ENCODE assay signal across 24 cellular contexts in genomic region chr6:1464796-1465348, GRCh38.
"Had no signal": no experiment of that assay in that cellular context is flagged by ENCODE, and none has a peak within 500 bp of the region (broad histone marks: within the 10 kb centered on the region; RNA-seq: fewer than 3 reads in every experiment).

No MANE protein-coding gene starts in this region.

- H3K36me3 ChIP-seq: colonic mucosa, gastroesophageal sphincter, heart left ventricle, left lung, right atrium auricular region, tibial nerve, uterus had no signal

- H3K27ac ChIP-seq: body of pancreas, colonic mucosa, gastroesophageal sphincter, heart left ventricle, left lung, right atrium auricular region, skin epidermis, tibial nerve, uterus had no signal

- FAIRE-seq: TTC549 had no signal

- H3K36me3 Mint-ChIP-seq: activated CD8-positive, alpha-beta memory T cell treated with anti-CD3 and anti-CD28 coated beads, Interleukin-2, amount 10 ng/mL, durations not matched to agents 7 days and 5 days; activated naive CD8-positive, alpha-beta T cell treated with anti-CD3 and anti-CD28 coated beads, Interleukin-2, amount 10 ng/mL, durations not matched to agents 7 days and 5 days; WTC11 had no signal

- H3K4me3 ChIP-seq: body of pancreas, colonic mucosa, gastroesophageal sphincter, heart left ventricle, left lung, right atrium auricular region, skin epidermis, tibial nerve, uterus had no signal

- H3K9me3 ChIP-seq: body of pancreas, colonic mucosa, gastroesophageal sphincter, heart left ventricle, left lung, right atrium auricular region, tibial nerve, uterus had no signal

- H3K27ac Mint-ChIP-seq: activated CD4-positive, alpha-beta T cell treated with anti-CD3 and anti-CD28 coated beads for 36 hours; activated CD8-positive, alpha-beta memory T cell treated with anti-CD3 and anti-CD28 coated beads, Interleukin-2, amount 10 ng/mL, durations not matched to agents 7 days and 5 days; activated naive CD8-positive, alpha-beta T cell treated with anti-CD3 and anti-CD28 coated beads, Interleukin-2, amount 10 ng/mL, durations not matched to agents 7 days and 5 days; activated T-helper 17 cell treated with anti-CD3 and anti-CD28 coated beads, Interleukin-2, amount 50 U/mL, for 72 hours; stimulated activated naive CD8-positive, alpha-beta T cell treated with anti-CD3 and anti-CD28 coated beads, Interleukin-15, Interleukin-2, amounts not matched to agents 100 ng/mL and 50 ng/mL, for 24 hours; T-helper 2 cell treated with Interferon-gamma antibody and Interleukin-4, amounts not matched to agents 5 μg/mL and 100 μg/mL, for 36 hours had no signal

- DNase-seq: activated CD4-positive, alpha-beta T cell treated with anti-CD3 and anti-CD28 coated beads for 36 hours; activated CD4-positive, alpha-beta T cell treated with anti-CD3 and anti-CD28 coated beads, Interleukin-2, amount 50 U/mL, for 48 hours; activated CD8-positive, alpha-beta memory T cell treated with anti-CD3 and anti-CD28 coated beads, Interleukin-2, amount 10 ng/mL, durations not matched to agents 7 days and 5 days; activated naive CD4-positive, alpha-beta T cell; activated naive CD8-positive, alpha-beta T cell treated with anti-CD3 and anti-CD28 coated beads, Interleukin-2, amount 10 ng/mL, durations not matched to agents 7 days and 5 days; amygdala; body of pancreas; colonic mucosa; heart left ventricle; left lung; stimulated activated CD4-positive, alpha-beta T cell treated with anti-CD3 and anti-CD28 coated beads, Interleukin-15, amount 100 ng/mL, for 24 hours; stimulated activated CD4-positive, alpha-beta T cell treated with anti-CD3 and anti-CD28 coated beads, Interleukin-2, amount 100 ng/mL, for 48 hours; uterus had no signal

- H3K4me3 Mint-ChIP-seq: activated CD4-positive, alpha-beta T cell treated with anti-CD3 and anti-CD28 coated beads for 36 hours; activated CD8-positive, alpha-beta memory T cell treated with anti-CD3 and anti-CD28 coated beads, Interleukin-2, amount 10 ng/mL, durations not matched to agents 7 days and 5 days; activated naive CD8-positive, alpha-beta T cell treated with anti-CD3 and anti-CD28 coated beads, Interleukin-2, amount 10 ng/mL, durations not matched to agents 7 days and 5 days; activated T-helper 17 cell treated with anti-CD3 and anti-CD28 coated beads, Interleukin-2, amount 50 U/mL, for 72 hours; central memory CD8-positive, alpha-beta T cell; neural crest cell; stimulated activated naive CD8-positive, alpha-beta T cell treated with anti-CD3 and anti-CD28 coated beads, Interleukin-15, Interleukin-2, amounts not matched to agents 100 ng/mL and 50 ng/mL, for 24 hours; T-helper 2 cell treated with Interferon-gamma antibody and Interleukin-4, amounts not matched to agents 5 μg/mL and 100 μg/mL, for 36 hours; WTC11 had no signal

- H3K4me1 Mint-ChIP-seq: activated CD4-positive, alpha-beta T cell treated with anti-CD3 and anti-CD28 coated beads for 36 hours; activated CD8-positive, alpha-beta memory T cell treated with anti-CD3 and anti-CD28 coated beads, Interleukin-2, amount 10 ng/mL, durations not matched to agents 7 days and 5 days; activated naive CD8-positive, alpha-beta T cell treated with anti-CD3 and anti-CD28 coated beads, Interleukin-2, amount 10 ng/mL, durations not matched to agents 7 days and 5 days; activated T-helper 17 cell treated with anti-CD3 and anti-CD28 coated beads, Interleukin-2, amount 50 U/mL, for 72 hours; central memory CD8-positive, alpha-beta T cell had no signal

- H3K4me1 ChIP-seq: body of pancreas, colonic mucosa, gastroesophageal sphincter, heart left ventricle, left lung, right atrium auricular region, tibial nerve, uterus had no signal

- H3K27me3 ChIP-seq: body of pancreas, colonic mucosa, gastroesophageal sphincter, right atrium auricular region, tibial nerve, uterus had no signal

- H3K9me3 Mint-ChIP-seq: activated naive CD8-positive, alpha-beta T cell treated with anti-CD3 and anti-CD28 coated beads, Interleukin-2, amount 10 ng/mL, durations not matched to agents 7 days and 5 days; activated T-helper 17 cell treated with anti-CD3 and anti-CD28 coated beads, Interleukin-2, amount 50 U/mL, for 72 hours; central memory CD8-positive, alpha-beta T cell; neural crest cell; stimulated activated naive CD8-positive, alpha-beta T cell treated with anti-CD3 and anti-CD28 coated beads, Interleukin-15, Interleukin-2, amounts not matched to agents 100 ng/mL and 50 ng/mL, for 24 hours; T-helper 2 cell treated with Interferon-gamma antibody and Interleukin-4, amounts not matched to agents 5 μg/mL and 100 μg/mL, for 36 hours had no signal
